Comparison of ENCODE assay signal across 9 cellular contexts in the genomic region with DNA sequence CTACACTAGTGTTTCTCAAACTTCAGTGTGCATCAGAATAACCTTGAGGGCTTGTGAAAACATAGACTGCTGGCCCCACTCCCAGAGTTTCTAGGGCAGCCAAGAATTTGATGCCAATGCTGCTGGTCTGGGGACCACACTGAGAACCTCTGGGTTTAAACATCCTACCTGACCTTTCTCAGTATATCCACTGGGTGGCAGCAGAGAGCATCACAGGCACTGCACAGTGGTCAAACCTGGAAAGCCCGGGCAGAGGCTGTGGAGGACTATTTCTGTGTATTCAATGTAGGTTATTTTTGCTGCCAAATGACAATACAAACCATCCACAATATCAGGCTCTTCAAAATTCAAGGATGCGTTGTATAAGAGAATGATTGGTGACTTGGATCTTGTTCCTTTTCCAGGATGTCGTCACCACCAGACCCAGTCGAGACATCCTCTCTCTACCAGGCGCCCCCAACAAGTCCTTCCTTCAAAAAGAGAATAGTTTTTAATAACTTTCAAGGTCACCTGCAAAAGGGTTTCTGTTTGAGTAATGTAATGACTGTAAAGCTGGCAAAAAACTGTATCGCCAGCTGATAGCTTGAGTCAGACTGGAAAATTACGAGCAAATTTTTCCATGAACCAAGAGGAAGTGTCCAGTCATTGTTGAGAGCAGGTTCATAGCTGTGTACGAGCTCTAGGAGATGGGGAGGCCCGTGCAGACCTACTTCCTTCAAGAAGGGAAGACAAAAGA. TPM values are rescaled to one million over a fixed set of nuclear protein-coding genes. Genes with fewer than 3 reads are reported as not detected.
DNase-seq lines count a peak whose midpoint lies in the region; ATAC-seq and TF ChIP-seq lines count a peak whose summit lies in the region.
"Had no signal": no experiment of that assay in that cellular context is flagged by ENCODE, and none has a peak within 500 bp of the region (broad histone marks: within the 10 kb centered on the region; RNA-seq: fewer than 3 reads in every experiment).

No MANE protein-coding gene starts in this region.

- no peak for TF ChIP-seq EP300 in sigmoid colon (IDR thresholded peaks at IDR 0.05)

- TF ChIP-seq POLR2A in sigmoid colon (IDR thresholded peaks at IDR 0.05), result no peak

- 38 to 46% methylated on average over 9 of the region's 9 CpGs for WGBS in sigmoid colon, 2 donors

- H3K9me3 ChIP-seq in sigmoid colon, result no peaks in the 10 kb centered on the region
- H3K9me3 ChIP-seq: BLaER1 had no signal

- H3K4me1 Mint-ChIP-seq in T-helper 1 cell treated with Interleukin-12 subunit alpha and Interleukin-12 subunit beta and Interleukin-4 antibody, amounts not matched to agents 30 μg/mL and 1 μg/mL, for 36 hours (ENCODE audit: low read depth), result peaks cover 29% of the 10 kb centered on the region

- H3K9me3 Mint-ChIP-seq in T-helper 1 cell treated with Interleukin-12 subunit alpha and Interleukin-12 subunit beta and Interleukin-4 antibody, amounts not matched to agents 30 μg/mL and 1 μg/mL, for 36 hours, result peaks cover 6% of the 10 kb centered on the region

- TF ChIP-seq CTCF in sigmoid colon (IDR thresholded peaks at IDR 0.05), result peak; percentile 60 to 94 (median 91)

- H3K27ac Mint-ChIP-seq in T-helper 1 cell treated with Interleukin-12 subunit alpha and Interleukin-12 subunit beta and Interleukin-4 antibody, amounts not matched to agents 30 μg/mL and 1 μg/mL, for 36 hours, result peak overlapping the region; percentile 74

- H3K36me3 ChIP-seq in sigmoid colon, result no peaks in the 10 kb centered on the region
- H3K36me3 ChIP-seq: BLaER1 had no signal

- no peaks in the 10 kb centered on the region for H3K36me3 Mint-ChIP-seq in T-helper 1 cell treated with Interleukin-12 subunit alpha and Interleukin-12 subunit beta and Interleukin-4 antibody, amounts not matched to agents 30 μg/mL and 1 μg/mL, for 36 hours (ENCODE audit: low read depth)

- H3K27me3 ChIP-seq in sigmoid colon, result no peaks in the 10 kb centered on the region
- H3K27me3 ChIP-seq: BLaER1 had no signal

- peaks cover 7% of the 10 kb centered on the region for H3K27me3 Mint-ChIP-seq in T-helper 1 cell treated with Interleukin-12 subunit alpha and Interleukin-12 subunit beta and Interleukin-4 antibody, amounts not matched to agents 30 μg/mL and 1 μg/mL, for 36 hours (ENCODE audit: low read depth)

- DNase-seq in DMS153 (lab: John Stamatoyannopoulos, UW) (peak; percentile 4), DMS153 treated with DMSO at 0.1 percent for 48 hours (lab: John Stamatoyannopoulos, UW; ENCODE audit: unreplicated experiment) (no peak), NCI-H128 (lab: John Stamatoyannopoulos, UW; ENCODE audit: unreplicated experiment) (peak; percentile 15), amniotic epithelial cell (ENCODE audit: low read depth) (peak; percentile 75), left ventricle myocardium superior (peak; percentile 67), sigmoid colon (peak; percentile 86)

- peak overlapping the region in 3 of 4 donors; percentile 15 to 33 (median 23) for H3K27ac ChIP-seq in sigmoid colon
- H3K27ac ChIP-seq: BLaER1 had no signal

- no peak overlapping the region for H3K4me3 ChIP-seq in sigmoid colon
- H3K4me3 ChIP-seq: BLaER1 had no signal

- ATAC-seq in HG02759 (IDR thresholded peaks at IDR 0.05; ENCODE audit: unreplicated experiment) (peak; percentile 76), left ventricle myocardium superior (peak; percentile 90)

- intact Hi-C loops in left ventricle myocardium superior (cut with micrococcal nuclease), result loop anchor here (10.0 kb wide), 2 partner anchors 54 to 304 kb away; no protein-coding TSS in a partner anchor
- intact Hi-C loops in sigmoid colon (cut with DNase I), result loop anchor here (1.0 to 5.0 kb wide), 3 partner anchors 51 to 300 kb away; a partner anchor contains a TSS

- peaks cover 0 to 14% (median 10%) of the 10 kb centered on the region in 4 donors for H3K4me1 ChIP-seq in sigmoid colon

- H3K4me3 Mint-ChIP-seq in T-helper 1 cell treated with Interleukin-12 subunit alpha and Interleukin-12 subunit beta and Interleukin-4 antibody, amounts not matched to agents 30 μg/mL and 1 μg/mL, for 36 hours, result no peak overlapping the region

RNA-seq across cellular contexts. Expression of a gene that starts 30.6 kb away (rescaled TPM):
- total RNA-seq in left ventricle myocardium superior (930 TPM), sigmoid colon (10 to 100 TPM; 31.4 to 55.6 (median 47.1) TPM)
- 10 to 100 TPM in 2 of 3 donors, 1 to 10 TPM in 1; 7.2 to 48.3 (median 31.8) TPM for polyA plus RNA-seq in sigmoid colon

Comparison
In these comparisons a context has a peak if more than half of its experiments do, and no peak if none do; other contexts are left out.
1. RNA of a gene that starts 30.6 kb away (total RNA-seq): 930 TPM in left ventricle myocardium superior (single experiment); 31.4 to 55.6 TPM in sigmoid colon; every median in the first group is over 10 times any median in the second.